In the genomic region with DNA sequence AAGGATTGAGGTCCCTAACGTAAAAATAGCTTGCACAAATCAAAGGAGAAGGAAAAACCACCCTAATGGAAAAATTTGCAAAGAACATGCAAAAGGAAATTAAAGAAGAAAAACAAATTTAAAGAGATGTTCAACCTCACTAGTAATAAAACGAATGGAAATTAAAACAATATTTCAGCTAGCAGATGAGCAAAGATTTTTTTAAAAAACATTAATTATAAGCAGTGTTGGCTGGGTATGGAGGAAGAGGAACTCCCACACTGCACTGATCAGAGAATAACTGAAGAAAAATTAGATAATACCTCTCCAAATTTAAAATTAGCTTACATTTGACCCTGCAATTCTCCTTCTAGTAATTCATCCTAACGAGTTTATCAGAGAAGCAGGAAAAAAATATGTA, we compare ENCODE assay signal across 28 cellular contexts.
"Had no signal": no experiment of that assay in that cellular context is flagged by ENCODE, and none has a peak within 500 bp of the region (broad histone marks: within the 10 kb centered on the region; RNA-seq: fewer than 3 reads in every experiment).

No MANE protein-coding gene starts in this region.

- DNase-seq: colonic mucosa; cortex of kidney; dermis blood vessel endothelial cell; dorsolateral prefrontal cortex; effector CD4-positive, alpha-beta T cell; effector CD8-positive, alpha-beta T cell; effector memory CD4-positive, alpha-beta T cell; effector memory CD8-positive, alpha-beta T cell; erythroblast; esophagus squamous epithelium; foreskin fibroblast; foreskin keratinocyte; foreskin melanocyte; gastrocnemius medialis; head of caudate nucleus; heart left ventricle; heart right ventricle had no signal

- FAIRE-seq: colon, endothelial cell of umbilical vein, frontal cortex had no signal

- ATAC-seq: effector memory CD8-positive, alpha-beta T cell; esophagus mucosa; foreskin keratinocyte; gastrocnemius medialis; gastroesophageal sphincter; heart left ventricle; heart right ventricle had no signal

- H3K9me3 ChIP-seq: colonic mucosa, gastrocnemius medialis had no signal

- H3K4me1 ChIP-seq: colonic mucosa, esophagus muscularis mucosa, esophagus squamous epithelium, foreskin keratinocyte, gastrocnemius medialis, gastroesophageal sphincter, heart left ventricle, heart right ventricle had no signal

- H3K9me3 Mint-ChIP-seq: effector memory CD8-positive, alpha-beta T cell had no signal

- H3K27me3 Mint-ChIP-seq: dendritic cell treated with granulocyte-macrophage colony-stimulating factor and Interleukin-4, amounts not matched to agents 40 ng/mL and 50 ng/mL, for 4 days had no signal

- H3K27ac ChIP-seq: colonic mucosa, coronary artery, dorsolateral prefrontal cortex, epithelial cell of prostate, esophagus muscularis mucosa, esophagus squamous epithelium, foreskin keratinocyte, gastrocnemius medialis, gastroesophageal sphincter, heart left ventricle, heart right ventricle, hepatocyte had no signal

- H3K4me2 ChIP-seq: hepatocyte had no signal

- H3K4me3 Mint-ChIP-seq: dendritic cell treated with granulocyte-macrophage colony-stimulating factor and Interleukin-4, amounts not matched to agents 40 ng/mL and 50 ng/mL, for 4 days; effector memory CD8-positive, alpha-beta T cell; endodermal cell had no signal

- H3K4me3 ChIP-seq: colonic mucosa, coronary artery, dorsolateral prefrontal cortex, esophagus muscularis mucosa, esophagus squamous epithelium, gastrocnemius medialis, gastroesophageal sphincter, heart left ventricle, heart right ventricle, hepatocyte had no signal

- H3K27ac Mint-ChIP-seq: dendritic cell treated with granulocyte-macrophage colony-stimulating factor and Interleukin-4, amounts not matched to agents 40 ng/mL and 50 ng/mL, for 4 days; effector memory CD8-positive, alpha-beta T cell had no signal
